In genomic region chr9:71637433-71637832, GRCh38 we compare ENCODE assay signal across 15 cellular contexts.
DNase-seq lines count a peak whose midpoint lies in the region; ATAC-seq, FAIRE-seq and TF ChIP-seq lines count a peak whose summit lies in the region.
"Had no signal": no experiment of that assay in that cellular context is flagged by ENCODE, and none has a peak within 500 bp of the region (broad histone marks: within the 10 kb centered on the region; RNA-seq: fewer than 3 reads in every experiment).

No MANE protein-coding gene starts in this region.

- H3K9ac ChIP-seq in K562 (ENCODE audit: insufficient read depth in 1 of 2, low read depth in 2 of 2, low read length in 2 of 2) = peak overlapping the region in 1 of 2 experiments; percentile 12; a peak in 1 of 4 replicates

- H3K27ac ChIP-seq in K562 (ENCODE audit: extremely low read depth, low read depth, low read length) = peak overlapping the region; percentile 71
- no peak overlapping the region for H3K27ac ChIP-seq in CD4-positive, alpha-beta memory T cell (ENCODE audit: low read depth, low read length)

- peaks cover 3 to 24% of the 10 kb centered on the region in 2 experiments; a peak in 4 of 5 replicates for H3K4me1 ChIP-seq in K562 (replicated peaks in 1 of 2; ENCODE audit: control insufficient read depth in 2 of 2, insufficient read depth in 2 of 2, low read length in 2 of 2)
- peaks cover 20% of the 10 kb centered on the region for H3K4me1 ChIP-seq in CD4-positive, alpha-beta memory T cell (ENCODE audit: insufficient read depth, low read length)

- POLR2A ChIA-PET in K562 (lab: Yijun Ruan, JAX) = interaction anchor here (0.6 to 2.0 kb wide), 2 partner anchors 10 to 31 kb away, joined by 3 to 6 read pairs; no protein-coding TSS in a partner anchor
- POLR2A ChIA-PET in CD4-positive, alpha-beta memory T cell (lab: Charles Lee; ENCODE audit: partially characterized antibody) = no interaction called here

- no peaks in the 10 kb centered on the region; the same call in 1 of the 2 replicates for H3K9me3 ChIP-seq in K562 (replicated peaks; ENCODE audit: control insufficient read depth, insufficient read depth, low read depth, low read length)
- H3K9me3 ChIP-seq in CD4-positive, alpha-beta memory T cell (ENCODE audit: control insufficient read depth in 1 of 2, low read length in 2 of 2) = no peaks in the 10 kb centered on the region

- no peaks in the 10 kb centered on the region for H3K36me3 ChIP-seq in K562 (ENCODE audit: control insufficient read depth, insufficient read depth, low read length)
- no peaks in the 10 kb centered on the region for H3K36me3 ChIP-seq in CD4-positive, alpha-beta memory T cell (ENCODE audit: insufficient read depth, low read length)

- TF ChIP-seq EP300 in K562 (IDR thresholded peaks at IDR 0.05; ENCODE audit: low read length) = no peak

- CTCF ChIA-PET in K562 (lab: Yijun Ruan, JAX; ENCODE audit: low intra/inter-chr PET ratio) = no interaction called here
- CTCF ChIA-PET in CD4-positive, alpha-beta memory T cell (lab: Charles Lee; ENCODE audit: partially characterized antibody) = interaction anchor here (0.9 to 1.9 kb wide), 2 partner anchors 48 to 146 kb away, joined by 4 read pairs; no protein-coding TSS in a partner anchor

- H3K79me2 ChIP-seq in K562 (ENCODE audit: control insufficient read depth, insufficient read depth, low read length) = no peaks in the 10 kb centered on the region

- peaks cover 0 to 4% of the 10 kb centered on the region in 2 donors for H3K27me3 Mint-ChIP-seq in natural killer cell (ENCODE audit: low read depth in 2 of 2)
- peaks cover 0 to 4% of the 10 kb centered on the region in 2 donors for H3K27me3 Mint-ChIP-seq in natural killer cell treated with Interleukin-12 subunit alpha and Interleukin-12 subunit beta and Interleukin-15 and Interleukin-18, amount 100 ng/mL, for 72 hours
- no peaks in the 10 kb centered on the region for H3K27me3 Mint-ChIP-seq in mesothelial cell of epicardium (ENCODE audit: low read depth)
- H3K27me3 Mint-ChIP-seq in CD4-positive, alpha-beta memory T cell = no peaks in the 10 kb centered on the region

- TF ChIP-seq RAD21 in K562 (CRISPR knock-in tag; conservative IDR thresholded peaks at IDR 0.05 in 1 of 2, IDR thresholded peaks at IDR 0.05 in 1 of 2) = no peak

- 0% methylated on average over 1 of the region's 1 CpG for WGBS in K562 (ENCODE audit: insufficient coverage, low coverage, missing lambda C conversion rate)

- H3K4me3 Mint-ChIP-seq in natural killer cell (peak overlapping the region; percentile 38), mesothelial cell of epicardium (no peak overlapping the region)
- no peak overlapping the region for H3K4me3 Mint-ChIP-seq in natural killer cell treated with Interleukin-12 subunit alpha and Interleukin-12 subunit beta and Interleukin-15 and Interleukin-18, amount 100 ng/mL, for 72 hours
- H3K4me3 Mint-ChIP-seq in CD4-positive, alpha-beta memory T cell = no peak overlapping the region

- H3K27ac Mint-ChIP-seq in natural killer cell = peak overlapping the region in 1 of 2 donors; percentile 92
- no peak overlapping the region for H3K27ac Mint-ChIP-seq in natural killer cell treated with Interleukin-12 subunit alpha and Interleukin-12 subunit beta and Interleukin-15 and Interleukin-18, amount 100 ng/mL, for 72 hours
- H3K27ac Mint-ChIP-seq in mesothelial cell of epicardium = peak overlapping the region; percentile 53
- H3K27ac Mint-ChIP-seq in CD4-positive, alpha-beta memory T cell = peak overlapping the region in 1 of 7 donors; percentile 44

- H3K27me3 ChIP-seq in K562 (ENCODE audit: control insufficient read depth in 2 of 2, insufficient read depth in 2 of 2, low read length in 2 of 2) = no peaks in the 10 kb centered on the region
- no peaks in the 10 kb centered on the region for H3K27me3 ChIP-seq in CD4-positive, alpha-beta memory T cell (ENCODE audit: insufficient read depth, low read length)

- peaks cover 2 to 3% of the 10 kb centered on the region in 2 donors for H3K9me3 Mint-ChIP-seq in natural killer cell
- no peaks in the 10 kb centered on the region for H3K9me3 Mint-ChIP-seq in natural killer cell treated with Interleukin-12 subunit alpha and Interleukin-12 subunit beta and Interleukin-15 and Interleukin-18, amount 100 ng/mL, for 72 hours
- H3K9me3 Mint-ChIP-seq in mesothelial cell of epicardium = peaks cover 3% of the 10 kb centered on the region
- H3K9me3 Mint-ChIP-seq in CD4-positive, alpha-beta memory T cell = no peaks in the 10 kb centered on the region

- in situ Hi-C loops in K562 (cut with MboI) = no loop called here

- TF ChIP-seq CTCF in natural killer cell (IDR thresholded peaks at IDR 0.05) (no peak), K562 (IDR thresholded peaks at IDR 0.05 in 2 of 3, conservative IDR thresholded peaks at IDR 0.05 in 1 of 3; ENCODE audit: insufficient read depth in 2 of 3, low read depth in 1 of 3, low read length in 3 of 3) (no peak), mesothelial cell of epicardium (IDR thresholded peaks at IDR 0.05; ENCODE audit: unreplicated experiment) (no peak)

- DNase-seq in natural killer cell (no peak), K562 (ENCODE audit: extremely low read depth in 1 of 4, low spot score in 3 of 4) (no peak), mesothelial cell of epicardium (ENCODE audit: low spot score in 2 of 2, unreplicated experiment in 2 of 2) (no peak), HUDEP-2 (lab: John Stamatoyannopoulos, UW; ENCODE audit: unreplicated experiment in 76 of 76) (no peak)
- DNase-seq in natural killer cell treated with Interleukin-12 subunit alpha and Interleukin-12 subunit beta and Interleukin-15 and Interleukin-18, amount 100 ng/mL, for 72 hours (ENCODE audit: low spot score) = no peak
- no peak for DNase-seq in CD4-positive, alpha-beta memory T cell
- no peak for DNase-seq in activated naive CD4-positive, alpha-beta T cell (lab: John Stamatoyannopoulos, UW)
- DNase-seq: C1 segment of cervical spinal cord, DMS79, H7, NCI-H1105 treated with DMSO at 0.1 percent for 48 hours, NCI-H1694, NCI-H2081 treated with DMSO at 0.1 percent for 48 hours, NCI-H774, SHP77 treated with DMSO at 0.1 percent for 48 hours had no signal

- no peak for ATAC-seq in natural killer cell
- no peak for ATAC-seq in natural killer cell treated with Interleukin-12 subunit alpha and Interleukin-12 subunit beta and Interleukin-15 and Interleukin-18, amount 100 ng/mL, for 72 hours
- ATAC-seq in K562 = peak; percentile 13; the same call in 2 of the 3 replicates

- H3K36me3 Mint-ChIP-seq in natural killer cell (no peaks in the 10 kb centered on the region), mesothelial cell of epicardium (no peaks in the 10 kb centered on the region)
- peaks cover 11% of the 10 kb centered on the region for H3K36me3 Mint-ChIP-seq in natural killer cell treated with Interleukin-12 subunit alpha and Interleukin-12 subunit beta and Interleukin-15 and Interleukin-18, amount 100 ng/mL, for 72 hours
- H3K36me3 Mint-ChIP-seq in CD4-positive, alpha-beta memory T cell = no peaks in the 10 kb centered on the region

- no peak for FAIRE-seq in K562 (lab: Jason Lieb, UNC)

- H3K9me1 ChIP-seq in K562 (ENCODE audit: control insufficient read depth, insufficient read depth, low read length) = no peaks in the 10 kb centered on the region

- no peak overlapping the region for H3K4me2 ChIP-seq in K562 (ENCODE audit: insufficient read depth, low read length)

- H3K4me3 ChIP-seq in K562 = no peak overlapping the region
- H3K4me3 ChIP-seq in CD4-positive, alpha-beta memory T cell (ENCODE audit: low read length in 2 of 2) = no peak overlapping the region

- no peak for TF ChIP-seq POLR2A in K562 (conservative IDR thresholded peaks at IDR 0.05)

- no peaks in the 10 kb centered on the region for H4K20me1 ChIP-seq in K562 (replicated peaks; ENCODE audit: control insufficient read depth, insufficient read depth, low read length)

- H2AFZ ChIP-seq in K562 (ENCODE audit: low read depth, low read length) = peak overlapping the region; percentile 98

- intact Hi-C loops in natural killer cell (cut with micrococcal nuclease) = no loop called here
- intact Hi-C loops in K562 (cut with micrococcal nuclease) = no loop called here
- intact Hi-C loops in CD4-positive, alpha-beta memory T cell (cut with micrococcal nuclease) = loop anchor here (5.0 kb wide), 1 partner anchor 50 kb away; no protein-coding TSS in a partner anchor

- H3K4me1 Mint-ChIP-seq in natural killer cell = peaks cover 27 to 37% of the 10 kb centered on the region in 2 donors
- peaks cover 26 to 30% of the 10 kb centered on the region in 2 donors for H3K4me1 Mint-ChIP-seq in natural killer cell treated with Interleukin-12 subunit alpha and Interleukin-12 subunit beta and Interleukin-15 and Interleukin-18, amount 100 ng/mL, for 72 hours (ENCODE audit: low read depth in 2 of 2)
- peaks cover 20% of the 10 kb centered on the region for H3K4me1 Mint-ChIP-seq in mesothelial cell of epicardium
- peaks cover 23 to 32% (median 25%) of the 10 kb centered on the region in 4 donors for H3K4me1 Mint-ChIP-seq in CD4-positive, alpha-beta memory T cell

- no TSS peak for BruUV-seq in K562 (replicated peaks; lab: Mats Ljungman, UMichigan)

TF ChIP-seq in K562, 482 proteins besides CTCF, POLR2A, EP300 and RAD21:
- TF ChIP-seq ZNF395 (CRISPR knock-in tag; IDR thresholded peaks at IDR 0.05) = no peak
- TF ChIP-seq HMGN3 (IDR thresholded peaks at IDR 0.05; ENCODE audit: borderline replicate concordance, extremely low read depth, insufficient read length, low read depth, low read length) = no peak
- TF ChIP-seq DPF2 (IDR thresholded peaks at IDR 0.05) = 0 out of 2 replicates have a peak, but pooled peaks have one; percentile 8
- 0 out of 2 replicates have a peak, but pooled peaks have one; percentile 4 for TF ChIP-seq FOSL1 (tag; conservative IDR thresholded peaks at IDR 0.05)
